Comparison of ENCODE assay signal across 14 cellular contexts in the genomic region with DNA sequence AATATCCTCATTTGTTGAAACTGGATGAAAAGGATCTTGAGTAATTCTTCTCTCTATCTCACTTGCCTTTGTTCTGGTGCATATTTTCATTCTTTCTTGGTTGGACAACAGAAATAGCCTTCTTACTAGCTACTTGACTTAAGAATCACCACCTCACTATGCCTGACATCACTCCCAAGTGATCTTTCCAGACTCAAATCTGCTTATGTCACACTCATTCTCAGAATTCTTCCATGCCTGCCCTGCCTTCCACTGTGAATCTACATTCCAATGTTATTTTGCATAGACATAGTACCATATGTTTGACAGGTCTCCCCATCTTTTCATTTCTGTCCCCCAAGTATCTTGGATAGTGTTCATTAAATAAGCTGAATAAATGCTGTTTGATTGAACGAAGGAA.
DNase-seq lines count a peak whose midpoint lies in the region; ATAC-seq and TF ChIP-seq lines count a peak whose summit lies in the region.
"Had no signal": no experiment of that assay in that cellular context is flagged by ENCODE, and none has a peak within 500 bp of the region (broad histone marks: within the 10 kb centered on the region; RNA-seq: fewer than 3 reads in every experiment).

No MANE protein-coding gene starts in this region.

- TF ChIP-seq CTCF in fibroblast of villous mesenchyme (IDR thresholded peaks at IDR 0.05; ENCODE audit: insufficient read depth, low read depth, low read length) (no peak), upper lobe of right lung (IDR thresholded peaks at IDR 0.05) (no peak)

- DNase-seq in GM23248 (peak; percentile 91), amniotic epithelial cell (ENCODE audit: low read depth) (peak; percentile 89), fibroblast of villous mesenchyme (ENCODE audit: low read depth) (peak; percentile 17), stromal cell of bone marrow (ENCODE audit: low read depth) (peak; percentile 54), upper lobe of right lung (no peak)
- no peak for DNase-seq in stimulated activated CD4-positive, alpha-beta T cell treated with anti-CD3 and anti-CD28 coated beads, Interleukin-4, amount 100 ng/mL, for 1 hour
- DNase-seq: activated CD4-positive, alpha-beta memory T cell treated with anti-CD3 and anti-CD28 coated beads for 36 hours; dorsolateral prefrontal cortex; NCI-H446; right lobe of liver had no signal

- H4K20me1 ChIP-seq in GM23248 (ENCODE audit: insufficient read depth), result no peaks in the 10 kb centered on the region

- H3K4me3 ChIP-seq in GM23248 (no peak overlapping the region), fibroblast of villous mesenchyme (ENCODE audit: low read depth, low read length) (no peak overlapping the region), upper lobe of right lung (no peak overlapping the region)
- H3K4me3 ChIP-seq: dorsolateral prefrontal cortex, right lobe of liver, SK-N-MC had no signal

- H3K27ac ChIP-seq in GM23248 (peak overlapping the region; percentile 53), upper lobe of right lung (no peak overlapping the region)
- H3K27ac ChIP-seq: dorsolateral prefrontal cortex, foreskin keratinocyte, HL-60, right lobe of liver, SK-N-MC had no signal

- intact Hi-C loops in upper lobe of right lung (cut with DNase I), result no loop called here

- 92 to 100% methylated on average over 1 of the region's 1 CpG for WGBS in GM23248 (ENCODE audit: low coverage in 1 of 2, low lambda C conversion rate in 2 of 2, missing lambda C conversion rate in 2 of 2), 2 experiments

- no peaks in the 10 kb centered on the region for H3K36me3 ChIP-seq in GM23248 (ENCODE audit: low read depth)
- no peaks in the 10 kb centered on the region for H3K36me3 ChIP-seq in upper lobe of right lung
- H3K36me3 ChIP-seq: right lobe of liver had no signal

- no peaks in the 10 kb centered on the region for H3K79me2 ChIP-seq in GM23248 (ENCODE audit: insufficient read depth)

- peak overlapping the region; percentile 56 for H3K4me2 ChIP-seq in GM23248 (ENCODE audit: unreplicated experiment)

- peaks cover 60% of the 10 kb centered on the region for H3K4me1 ChIP-seq in GM23248 (ENCODE audit: insufficient read depth)
- H3K4me1 ChIP-seq in upper lobe of right lung, result no peaks in the 10 kb centered on the region
- H3K4me1 ChIP-seq: foreskin keratinocyte, right lobe of liver had no signal

- H3K27me3 ChIP-seq in GM23248 (replicated peaks; ENCODE audit: insufficient read depth), result no peaks in the 10 kb centered on the region
- no peaks in the 10 kb centered on the region for H3K27me3 ChIP-seq in upper lobe of right lung
- H3K27me3 ChIP-seq: dorsolateral prefrontal cortex, foreskin keratinocyte, right lobe of liver had no signal

- no peak overlapping the region for H3K9ac ChIP-seq in GM23248

- H2AFZ ChIP-seq in GM23248, result no peak overlapping the region

- ATAC-seq in upper lobe of right lung (no peak), GM18502 (IDR thresholded peaks at IDR 0.05; ENCODE audit: poor library complexity, unreplicated experiment) (no peak)
- ATAC-seq: foreskin keratinocyte, right lobe of liver had no signal

- in situ Hi-C loops in GM23248 (cut with MboI), result no loop called here

- H3F3A ChIP-seq in GM23248 (ENCODE audit: insufficient read depth), result peaks cover 31% of the 10 kb centered on the region

- H3K9me3 ChIP-seq in GM23248 (ENCODE audit: low read depth), result no peaks in the 10 kb centered on the region
- H3K9me3 ChIP-seq in upper lobe of right lung, result no peaks in the 10 kb centered on the region
- H3K9me3 ChIP-seq: right lobe of liver had no signal

- no peaks in the 10 kb centered on the region for H3K9me2 ChIP-seq in GM23248 (ENCODE audit: insufficient read depth)

Comparison
In these comparisons a context has a peak if more than half of its experiments do, and no peak if none do; other contexts are left out.
1. DNase-seq: peak in GM23248 (single experiment), amniotic epithelial cell (single experiment), fibroblast of villous mesenchyme (single experiment) and stromal cell of bone marrow (single experiment); none in upper lobe of right lung (single experiment) and stimulated activated CD4-positive, alpha-beta T cell treated with anti-CD3 and anti-CD28 coated beads, Interleukin-4, amount 100 ng/mL, for 1 hour (single experiment).